In genomic region chr16:2121325-2121724, GRCh38 we compare ENCODE assay signal across 9 cellular contexts. TPM values are rescaled to one million over a fixed set of nuclear protein-coding genes. Genes with fewer than 3 reads are reported as not detected.
A peak's percentile ranks its signal among the peaks of the same experiment; 100 is the strongest.
DNase-seq lines count a peak whose midpoint lies in the region; ATAC-seq, FAIRE-seq and TF ChIP-seq lines count a peak whose summit lies in the region.
"Not testable (repeated sequence)": the region's sequence is repeated elsewhere in the genome, so short reads cannot be mapped to it uniquely, and the experiment has no call there.
"Had no signal": no experiment of that assay in that cellular context is flagged by ENCODE, and none has a peak within 500 bp of the region (broad histone marks: within the 10 kb centered on the region; RNA-seq: fewer than 3 reads in every experiment).

No MANE protein-coding gene starts in this region.

- CTCF ChIA-PET in WTC11 (lab: Charles Lee) = interaction anchor here (0.7 to 1.8 kb wide), 4 partner anchors 19 to 118 kb away, joined by 3 to 23 read pairs (median 6); partner anchors contain the start of gene RAB26

- H3K36me3 Mint-ChIP-seq in WTC11; glutamatergic neuron (ENCODE audit: unreplicated experiment): not testable (repeated sequence)

- POLR2A ChIA-PET in WTC11 (lab: Charles Lee) = not testable (repeated sequence)

- not testable (repeated sequence) for H3K9me3 Mint-ChIP-seq in WTC11; glutamatergic neuron (ENCODE audit: unreplicated experiment)

- peak overlapping the region; percentile 93 for H3K27ac ChIP-seq in muscle layer of colon (ENCODE audit: low read depth, low read length)

- H3K27me3 Mint-ChIP-seq in WTC11 (ENCODE audit: low read depth); glutamatergic neuron (ENCODE audit: unreplicated experiment): not testable (repeated sequence)

- not testable (repeated sequence) for H3K4me3 ChIP-seq in muscle layer of colon (ENCODE audit: low read depth in 1 of 2, low read length in 2 of 2)

- not testable (repeated sequence) for H3K27me3 ChIP-seq in muscle layer of colon (ENCODE audit: control insufficient read depth in 1 of 2, insufficient read depth in 2 of 2, low read length in 2 of 2)

- DNase-seq in AG08395 (ENCODE audit: low spot score) (peak; percentile 47), NCI-H2196 (lab: John Stamatoyannopoulos, UW; ENCODE audit: unreplicated experiment) (peak; percentile 39), T47D (ENCODE audit: low read depth in 1 of 2, low spot score in 1 of 2) (peak; percentile 47 to 83)
- DNase-seq in GM12892 (ENCODE audit: insufficient read length); WTC11 (ENCODE audit: low spot score); glutamatergic neuron: not testable (repeated sequence)
- peak; percentile 20 for DNase-seq in stimulated activated CD4-positive, alpha-beta T cell treated with anti-CD3 and anti-CD28 coated beads, Interleukin-2, amount 100 ng/mL, for 4 hours (ENCODE audit: low read depth)

- not testable (repeated sequence) for H3K4me3 Mint-ChIP-seq in WTC11
- H3K4me3 Mint-ChIP-seq in glutamatergic neuron (ENCODE audit: unreplicated experiment) = peak overlapping the region; percentile 28

- not testable (repeated sequence) for TF ChIP-seq POLR2A in GM12892 (IDR thresholded peaks at IDR 0.05; ENCODE audit: low read depth, low read length)

- H3K9ac ChIP-seq in muscle layer of colon (ENCODE audit: low read length) = peak overlapping the region; percentile 33

- 0 out of 2 replicates have a peak, but pooled peaks have one; percentile 7 for ATAC-seq in WTC11

- in situ Hi-C loops in T47D (cut with HindIII; ENCODE audit: low pct_unique_long_range_greater_than_20kb, low sequenced_read_pairs) = not testable (repeated sequence)

- peaks cover 13% of the 10 kb centered on the region for H3K4me1 Mint-ChIP-seq in WTC11
- not testable (repeated sequence) for H3K4me1 Mint-ChIP-seq in glutamatergic neuron (ENCODE audit: low read depth, unreplicated experiment)

- peak; percentile 9 for FAIRE-seq in GM12892 (lab: Jason Lieb, UNC)

- not testable (repeated sequence) for TF ChIP-seq CTCF in WTC11 (IDR thresholded peaks at IDR 0.05); glutamatergic neuron (IDR thresholded peaks at IDR 0.05; ENCODE audit: partially characterized antibody, unreplicated experiment)

- not testable (repeated sequence) for H3K9me3 ChIP-seq in muscle layer of colon (ENCODE audit: low read length)

- peaks cover 16% of the 10 kb centered on the region for H3K4me1 ChIP-seq in muscle layer of colon (ENCODE audit: insufficient read depth, low read length)

- not testable (repeated sequence) for H3K36me3 ChIP-seq in muscle layer of colon (ENCODE audit: insufficient read depth, low read length)

- H3K27ac Mint-ChIP-seq in WTC11 = peak overlapping the region; percentile 19; the same call in 1 of the 2 replicates
- H3K27ac Mint-ChIP-seq in glutamatergic neuron (ENCODE audit: unreplicated experiment) = peak overlapping the region; percentile 36

RNA-seq across cellular contexts. Expression of gene PKD1, which starts 14.4 kb away (rescaled TPM):
- 9.3 TPM for polyA plus RNA-seq in GM12892 (2012; ENCODE audit: missing spikeins)
- total RNA-seq in WTC11 (2021) = 96.8 to 102 TPM (median 98.9 TPM) in 3 replicates
- 628 TPM for total RNA-seq in glutamatergic neuron (ENCODE audit: unreplicated experiment)

RNA-seq across cellular contexts. Expression of gene RAB26, which starts 27.1 kb away (rescaled TPM):
- polyA plus RNA-seq in GM12892 (2012; ENCODE audit: missing spikeins) = 3.2 TPM
- total RNA-seq in WTC11 (2021) (6.2 to 7.3 TPM (median 6.9 TPM) in 3 replicates), glutamatergic neuron (ENCODE audit: unreplicated experiment) (292 TPM)
- polyA plus RNA-seq: CD14-positive monocyte had no signal

RNA-seq across cellular contexts. Expression of gene TRAF7, which starts 34.3 kb away (rescaled TPM):
- 27.8 TPM for polyA plus RNA-seq in GM12892 (2012; ENCODE audit: missing spikeins)
- total RNA-seq in WTC11 (2021) (148 to 159 TPM (median 152 TPM) in 3 replicates), glutamatergic neuron (ENCODE audit: unreplicated experiment) (74.8 TPM)

Comparison
In these comparisons a context has a peak if more than half of its experiments do, and no peak if none do; other contexts are left out.
1. RNA of gene RAB26, which starts 27.1 kb away (total RNA-seq): 292 TPM in glutamatergic neuron (single experiment); 6.2 to 7.3 TPM in WTC11; every median in the first group is over 10 times any median in the second.